In the genomic region with DNA sequence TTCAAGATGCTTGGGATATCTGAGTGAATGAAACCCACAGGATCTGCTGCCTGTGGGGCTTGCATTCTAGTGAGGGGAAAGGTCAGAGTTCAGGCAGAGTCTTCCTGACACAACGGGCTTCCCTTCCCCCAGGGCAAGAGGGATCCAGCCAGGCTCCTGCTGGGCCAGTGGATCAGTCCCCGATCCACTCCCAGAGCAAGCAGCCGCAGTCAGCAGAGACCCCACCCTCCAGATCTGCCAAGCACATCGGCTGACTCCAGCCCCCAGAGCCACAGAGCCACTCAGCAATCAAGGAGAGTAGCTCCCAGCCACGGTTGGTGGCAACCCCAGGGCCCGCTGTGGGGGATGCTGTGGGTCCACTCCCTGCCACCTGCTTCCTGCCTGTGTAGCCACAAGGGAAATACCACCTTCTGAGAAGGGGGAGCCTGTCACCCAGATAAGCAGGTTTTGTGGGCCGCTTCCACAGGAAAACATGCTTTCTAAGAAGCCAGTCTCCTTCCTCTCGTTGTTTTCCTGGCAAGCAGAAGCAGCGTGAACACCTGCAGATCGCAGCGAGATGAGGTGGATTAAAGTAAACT, we compare ENCODE assay signal across 10 cellular contexts. TPM values are rescaled to one million over a fixed set of nuclear protein-coding genes. Genes with fewer than 3 reads are reported as not detected.
A peak's percentile ranks its signal among the peaks of the same experiment; 100 is the strongest.
DNase-seq lines count a peak whose midpoint lies in the region; ATAC-seq and TF ChIP-seq lines count a peak whose summit lies in the region.
"Had no signal": no experiment of that assay in that cellular context is flagged by ENCODE, and none has a peak within 500 bp of the region (broad histone marks: within the 10 kb centered on the region; RNA-seq: fewer than 3 reads in every experiment).

No MANE protein-coding gene starts in this region.

- H3K4me1 ChIP-seq in DND-41 (ENCODE audit: insufficient read depth, low read length) (peaks cover 78% of the 10 kb centered on the region), KMS-11 (ENCODE audit: low read depth, poor library complexity, severe bottlenecking) (peaks cover 56% of the 10 kb centered on the region), neural progenitor cell (peaks cover 49% of the 10 kb centered on the region)

- H3K4me1 Mint-ChIP-seq in activated CD4-positive, alpha-beta memory T cell treated with anti-CD3 and anti-CD28 coated beads for 36 hours (ENCODE audit: low read depth): peaks cover 38% of the 10 kb centered on the region
- peaks cover 29% of the 10 kb centered on the region for H3K4me1 Mint-ChIP-seq in neural progenitor cell

- TF ChIP-seq CTCF in DND-41 (IDR thresholded peaks at IDR 0.05; ENCODE audit: borderline replicate concordance, extremely low read depth, low read length, poor library complexity, severe bottlenecking) (no peak), KMS-11 (conservative IDR thresholded peaks at IDR 0.05; ENCODE audit: low read depth, low read length) (no peak), neural progenitor cell (IDR thresholded peaks at IDR 0.05) (no peak), RWPE1 (conservative IDR thresholded peaks at IDR 0.05; ENCODE audit: low read depth) (no peak)

- H3K36me3 Mint-ChIP-seq in activated CD4-positive, alpha-beta memory T cell treated with anti-CD3 and anti-CD28 coated beads for 36 hours: peaks cover 3% of the 10 kb centered on the region
- H3K36me3 Mint-ChIP-seq in neural progenitor cell: no peaks in the 10 kb centered on the region

- H3K4me3 Mint-ChIP-seq in activated CD4-positive, alpha-beta memory T cell treated with anti-CD3 and anti-CD28 coated beads for 36 hours: peak overlapping the region; percentile 30
- no peak overlapping the region for H3K4me3 Mint-ChIP-seq in neural progenitor cell

- H4K20me1 ChIP-seq in DND-41 (ENCODE audit: insufficient read depth, low read length): no peaks in the 10 kb centered on the region
- no peaks in the 10 kb centered on the region for H4K20me1 ChIP-seq in KMS-11 (ENCODE audit: insufficient read depth)
- no peaks in the 10 kb centered on the region for H4K20me1 ChIP-seq in neural progenitor cell (ENCODE audit: low read depth)

- peak overlapping the region; percentile 96 for H3K27ac ChIP-seq in DND-41 (ENCODE audit: low read length)
- peak overlapping the region; percentile 91 for H3K27ac ChIP-seq in KMS-11
- H3K27ac ChIP-seq in neural progenitor cell: no peak overlapping the region
- no peak overlapping the region for H3K27ac ChIP-seq in RWPE1
- H3K27ac ChIP-seq: adrenal gland had no signal

- H3K4me2 ChIP-seq in DND-41 (ENCODE audit: insufficient read depth, low read length) (peak overlapping the region; percentile 48), KMS-11 (peak overlapping the region; percentile 98), neural progenitor cell (peak overlapping the region; percentile 63)

- H3K9ac ChIP-seq in DND-41 (ENCODE audit: low read depth, low read length): peak overlapping the region; percentile 58
- peak overlapping the region; percentile 53; the same call in 1 of the 2 replicates for H3K9ac ChIP-seq in KMS-11
- H3K9ac ChIP-seq in neural progenitor cell: no peak overlapping the region

- H3K9me3 ChIP-seq in DND-41 (ENCODE audit: insufficient read depth, low read length, severe bottlenecking): peaks cover 22% of the 10 kb centered on the region
- no peaks in the 10 kb centered on the region for H3K9me3 ChIP-seq in neural progenitor cell (ENCODE audit: low read depth)
- H3K9me3 ChIP-seq: adrenal gland had no signal

- H3K27me3 Mint-ChIP-seq in activated CD4-positive, alpha-beta memory T cell treated with anti-CD3 and anti-CD28 coated beads for 36 hours: peaks cover 2% of the 10 kb centered on the region
- peaks cover 37% of the 10 kb centered on the region for H3K27me3 Mint-ChIP-seq in neural progenitor cell (ENCODE audit: insufficient read depth, low read depth)

- no peaks in the 10 kb centered on the region for H3K79me2 ChIP-seq in DND-41 (ENCODE audit: insufficient read depth, low read length)
- H3K79me2 ChIP-seq in KMS-11 (ENCODE audit: insufficient read depth, low read depth): no peaks in the 10 kb centered on the region
- H3K79me2 ChIP-seq in neural progenitor cell (ENCODE audit: low read depth): no peaks in the 10 kb centered on the region

- H2AFZ ChIP-seq in DND-41 (ENCODE audit: low read depth, low read length): no peak overlapping the region
- peak overlapping the region; percentile 39 for H2AFZ ChIP-seq in KMS-11 (ENCODE audit: low read depth)
- no peak overlapping the region for H2AFZ ChIP-seq in neural progenitor cell (replicated peaks)

- DNase-seq in DND-41 (peak; percentile 98), neural progenitor cell (ENCODE audit: low spot score) (no peak), amygdala (lab: John Stamatoyannopoulos, UW) (no peak), OCI-M1 (lab: John Stamatoyannopoulos, UW) (no peak), RWPE1 (ENCODE audit: low spot score) (no peak)
- peak; percentile 77 for DNase-seq in activated CD4-positive, alpha-beta memory T cell treated with anti-CD3 and anti-CD28 coated beads for 36 hours

- CTCF ChIA-PET in activated CD4-positive, alpha-beta memory T cell treated with anti-CD3 and anti-CD28 coated beads for 36 hours (lab: Charles Lee): interaction anchor here (1.3 to 4.7 kb wide), 2 partner anchors 10 to 525 kb away, joined by 3 to 40 read pairs; no protein-coding TSS in a partner anchor
- CTCF ChIA-PET in RWPE1 (lab: Yijun Ruan, JAX): interaction anchor here (0.5 to 1.0 kb wide), 2 partner anchors 9 to 366 kb away, joined by 3 to 7 read pairs; no protein-coding TSS in a partner anchor

- peaks cover 28% of the 10 kb centered on the region for H3F3A ChIP-seq in neural progenitor cell (ENCODE audit: low read depth)

- intact Hi-C loops in activated CD4-positive, alpha-beta memory T cell treated with anti-CD3 and anti-CD28 coated beads for 36 hours (cut with micrococcal nuclease): loop anchor here (2.0 to 10.0 kb wide), 4 partner anchors 51 to 234 kb away; partner anchors contain the start of gene HES1

- POLR2A ChIA-PET in activated CD4-positive, alpha-beta memory T cell treated with anti-CD3 and anti-CD28 coated beads for 36 hours (lab: Charles Lee): no interaction called here
- POLR2A ChIA-PET in RWPE1 (lab: Yijun Ruan, JAX; ENCODE audit: low non-redundant PET): no interaction called here

- no peaks in the 10 kb centered on the region for H3K36me3 ChIP-seq in DND-41 (ENCODE audit: insufficient read depth, low read length)
- H3K36me3 ChIP-seq in KMS-11 (ENCODE audit: insufficient read depth): no peaks in the 10 kb centered on the region
- H3K36me3 ChIP-seq in neural progenitor cell: no peaks in the 10 kb centered on the region
- H3K36me3 ChIP-seq: adrenal gland had no signal

- H3K4me3 ChIP-seq in DND-41 (ENCODE audit: low read depth in 1 of 2, low read length in 2 of 2) (peak overlapping the region in 1 of 2 experiments; percentile 25; a peak in 1 of 4 replicates), KMS-11 (IDR thresholded peaks at IDR 0.05; ENCODE audit: insufficient read depth, low read depth, low read length) (peak overlapping the region; percentile 31), neural progenitor cell (no peak overlapping the region)
- H3K4me3 ChIP-seq: adrenal gland had no signal

- ATAC-seq in DND-41 (ENCODE audit: insufficient read depth, low read depth) (peak; percentile 82), GM21447 (IDR thresholded peaks at IDR 0.05; ENCODE audit: unreplicated experiment) (peak; percentile 48)

- H3K9me3 Mint-ChIP-seq in activated CD4-positive, alpha-beta memory T cell treated with anti-CD3 and anti-CD28 coated beads for 36 hours: peaks cover 4% of the 10 kb centered on the region
- H3K9me3 Mint-ChIP-seq in neural progenitor cell: peaks cover 6% of the 10 kb centered on the region

- H3K27me3 ChIP-seq in DND-41 (ENCODE audit: insufficient read depth, low read length, poor library complexity) (no peaks in the 10 kb centered on the region), KMS-11 (ENCODE audit: insufficient read depth, low read depth) (no peaks in the 10 kb centered on the region), neural progenitor cell (peaks cover 5% of the 10 kb centered on the region)
- H3K27me3 ChIP-seq: adrenal gland had no signal

- H3K27ac Mint-ChIP-seq in activated CD4-positive, alpha-beta memory T cell treated with anti-CD3 and anti-CD28 coated beads for 36 hours: peak overlapping the region; percentile 85
- H3K27ac Mint-ChIP-seq in neural progenitor cell: no peak overlapping the region

RNA-seq across cellular contexts. Expression of gene CPN2, which starts 44.9 kb away (rescaled TPM):
- total RNA-seq in activated CD4-positive, alpha-beta memory T cell treated with anti-CD3 and anti-CD28 coated beads for 36 hours: not detected
- not detected in 2 replicates for total RNA-seq in neural progenitor cell (ENCODE audit: low replicate concordance)
- total RNA-seq: myocyte had no signal

Comparison
In these comparisons a context has a peak if more than half of its experiments do, and no peak if none do; other contexts are left out.
1. DNase-seq: peak in DND-41 (single experiment) and activated CD4-positive, alpha-beta memory T cell treated with anti-CD3 and anti-CD28 coated beads for 36 hours (single experiment); none in neural progenitor cell (single experiment), amygdala (0 of 56), OCI-M1 (single experiment) and RWPE1 (single experiment).
2. H3K27ac ChIP-seq: peak in DND-41 (single experiment) and KMS-11 (single experiment); none in neural progenitor cell (single experiment) and RWPE1 (single experiment).
3. H3K4me2 ChIP-seq: peak in every context shown above with its lines; median percentile 98 in KMS-11; 63 in neural progenitor cell; 48 in DND-41.